In genomic region chr10:86862786-86863185, GRCh38 we compare ENCODE assay signal across 1 cellular context.
TF ChIP-seq lines count a peak whose summit lies in the region.

No MANE protein-coding gene starts in this region.

TF ChIP-seq in H1, 55 proteins besides CTCF, POLR2A, EP300 and RAD21 (continued from another document):
- TF ChIP-seq BCL11A (IDR thresholded peaks at IDR 0.05; ENCODE audit: low read depth in 2 of 2, low read length in 2 of 2) (no peak), RBBP5 (IDR thresholded peaks at IDR 0.05; ENCODE audit: borderline replicate concordance, low read depth, low read length) (no peak)
